In the genomic region with DNA sequence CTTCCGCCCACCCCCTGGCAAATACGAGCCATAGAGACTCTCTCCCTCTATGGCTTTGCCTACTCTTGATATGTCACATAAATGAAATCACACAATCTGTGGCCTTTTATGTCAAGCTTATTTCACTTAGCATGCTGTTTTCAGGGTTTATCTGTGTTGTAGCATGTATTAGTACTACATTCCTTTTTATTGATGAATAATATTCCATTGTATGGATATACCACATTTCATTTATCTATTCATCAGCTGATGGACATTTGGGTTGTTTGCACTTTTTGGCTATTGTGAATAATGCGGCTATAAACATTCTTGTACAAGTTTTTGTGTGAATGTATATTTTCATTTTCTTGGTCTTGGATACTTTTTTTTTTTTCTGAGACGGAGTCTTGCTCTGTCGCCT, we compare ENCODE assay signal across 28 cellular contexts.
"Had no signal": no experiment of that assay in that cellular context is flagged by ENCODE, and none has a peak within 500 bp of the region (broad histone marks: within the 10 kb centered on the region; RNA-seq: fewer than 3 reads in every experiment).

No MANE protein-coding gene starts in this region.

- H3K4me3 ChIP-seq: pancreas, prostate gland, right lobe of liver, skin epidermis, smooth muscle cell, spleen, suprapubic skin, testis, transverse colon, upper lobe of left lung, vagina had no signal

- DNase-seq: naive B cell; naive thymus-derived CD8-positive, alpha-beta T cell; nephron progenitor cell; nucleus accumbens; pancreas; right cardiac atrium; right lobe of liver; spleen; stimulated activated CD4-positive, alpha-beta T cell treated with anti-CD3 and anti-CD28 coated beads, Interleukin-12 subunit alpha, Interleukin-12 subunit beta, amount 100 ng/mL, for 4 hours; stimulated activated CD4-positive, alpha-beta T cell treated with anti-CD3 and anti-CD28 coated beads, Interleukin-1b, Interleukin-23, amount 100 ng/mL, for 48 hours; stimulated activated CD4-positive, alpha-beta T cell treated with anti-CD3 and anti-CD28 coated beads, Interleukin-4, amount 100 ng/mL, for 1 hour; stimulated activated CD4-positive, alpha-beta T cell treated with anti-CD3 and anti-CD28 coated beads, Interleukin-4, amount 100 ng/mL, for 4 hours; stimulated activated CD8-positive, alpha-beta memory T cell treated with anti-CD3 and anti-CD28 coated beads, Interleukin-4, amount 100 ng/mL, for 48 hours; stimulated activated naive CD4-positive, alpha-beta T cell; stimulated activated naive CD8-positive, alpha-beta T cell treated with anti-CD3 and anti-CD28 coated beads, Interleukin-15, amount 100 ng/mL, for 72 hours; stimulated activated naive CD8-positive, alpha-beta T cell treated with anti-CD3 and anti-CD28 coated beads, Interleukin-15, Interleukin-2, amounts not matched to agents 100 U/mL and 50 U/mL, for 24 hours; substantia nigra; testis; transverse colon; upper lobe of left lung had no signal

- H3K4me2 ChIP-seq: smooth muscle cell had no signal

- H3K36me3 ChIP-seq: neutrophil, pancreas, prostate gland, right lobe of liver, spleen, suprapubic skin, transverse colon, upper lobe of left lung, vagina had no signal

- H3K27me3 ChIP-seq: pancreas, right lobe of liver, suprapubic skin, testis, transverse colon, upper lobe of left lung, vagina had no signal

- H3K9me3 ChIP-seq: neutrophil, prostate gland, right lobe of liver, spleen, suprapubic skin, testis, transverse colon, upper lobe of left lung, vagina had no signal

- H3K27ac ChIP-seq: neutrophil, pancreas, prostate gland, skin epidermis, spleen, suprapubic skin, testis, transverse colon, upper lobe of left lung, vagina had no signal

- ATAC-seq: naive thymus-derived CD8-positive, alpha-beta T cell; natural killer cell treated with Interleukin-12 subunit alpha and Interleukin-12 subunit beta and Interleukin-15 and Interleukin-18, amount 100 ng/mL, for 72 hours; pancreas; right cardiac atrium; right lobe of liver; stimulated activated memory B cell treated with anti-CD40 and anti-IgM and Interleukin-4, amounts not matched to agents 10 μg/mL and 1 μg/mL and 100 μg/mL, for 72 hours; stimulated activated naive CD8-positive, alpha-beta T cell treated with anti-CD3 and anti-CD28 coated beads, Interleukin-15, amount 100 ng/mL, for 72 hours; stimulated activated naive CD8-positive, alpha-beta T cell treated with anti-CD3 and anti-CD28 coated beads, Interleukin-15, Interleukin-2, amounts not matched to agents 100 U/mL and 50 U/mL, for 24 hours had no signal

- H3K4me1 ChIP-seq: prostate gland, spleen, testis had no signal
